Comparison of ENCODE assay signal across 8 cellular contexts in the genomic region with DNA sequence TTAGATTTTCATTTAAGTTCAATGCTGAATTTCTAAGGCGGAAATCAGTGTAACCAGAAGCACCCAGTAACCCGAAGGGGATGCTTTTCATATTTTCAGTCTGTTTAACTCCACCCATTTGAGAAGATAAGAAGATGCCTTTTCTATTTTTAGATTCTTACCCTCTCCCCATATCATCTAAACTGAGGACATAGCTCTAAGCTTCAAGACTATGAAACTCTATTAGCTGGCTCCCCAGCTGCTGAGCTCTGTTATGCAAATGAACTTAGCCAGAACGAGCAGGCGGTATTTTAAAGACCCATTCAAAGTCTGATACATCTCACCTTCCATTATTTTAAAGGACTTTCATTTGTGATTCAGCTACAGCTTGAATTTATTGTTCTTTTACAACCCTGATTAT. TPM values are rescaled to one million over a fixed set of nuclear protein-coding genes. Genes with fewer than 3 reads are reported as not detected.
A peak's percentile ranks its signal among the peaks of the same experiment; 100 is the strongest.
DNase-seq lines count a peak whose midpoint lies in the region; ATAC-seq, FAIRE-seq and TF ChIP-seq lines count a peak whose summit lies in the region.

No MANE protein-coding gene starts in this region.

- intact Hi-C loops in A673 (cut with micrococcal nuclease; ENCODE audit: unreplicated experiment) = no loop called here

- H4K91ac ChIP-seq in neuronal stem cell (ENCODE audit: low read depth, low read length, poor library complexity) = no peak overlapping the region

- H3K4me3 ChIP-seq in A673 (ENCODE audit: low read depth, low read length, poor library complexity, severe bottlenecking) = no peak overlapping the region
- no peak overlapping the region for H3K4me3 ChIP-seq in muscle layer of colon (ENCODE audit: low read depth in 1 of 2, low read length in 2 of 2)
- no peak overlapping the region for H3K4me3 ChIP-seq in neuronal stem cell (ENCODE audit: low read length in 2 of 2)

- H3K27ac ChIP-seq in A673 (ENCODE audit: low read depth, low read length, poor library complexity, severe bottlenecking) (no peak overlapping the region), muscle layer of colon (ENCODE audit: low read depth, low read length) (peak overlapping the region; percentile 84), neuronal stem cell (replicated peaks; ENCODE audit: low read length) (no peak overlapping the region)

- H3K23ac ChIP-seq in neuronal stem cell (ENCODE audit: low read depth, low read length, poor library complexity) = no peak overlapping the region

- peak; percentile 77 for ATAC-seq in HG03108 (IDR thresholded peaks at IDR 0.05; ENCODE audit: unreplicated experiment)
- peak; percentile 59 for ATAC-seq in activated naive CD8-positive, alpha-beta T cell treated with anti-CD3 and anti-CD28 coated beads, Interleukin-2, amount 50 U/mL, for 24 hours

- H2BK120ac ChIP-seq in neuronal stem cell (ENCODE audit: low read depth, low read length) = no peak overlapping the region

- CTCF ChIA-PET in A673 (lab: Charles Lee) = no interaction called here

- H3K4me1 Mint-ChIP-seq in activated naive CD8-positive, alpha-beta T cell treated with anti-CD3 and anti-CD28 coated beads, Interleukin-2, amount 50 U/mL, for 24 hours = peaks cover 94% of the 10 kb centered on the region

- H3K79me1 ChIP-seq in neuronal stem cell (ENCODE audit: low read depth, low read length) = peaks cover 7% of the 10 kb centered on the region

- peak overlapping the region; percentile 85 for H3K27ac Mint-ChIP-seq in activated naive CD8-positive, alpha-beta T cell treated with anti-CD3 and anti-CD28 coated beads, Interleukin-2, amount 50 U/mL, for 24 hours

- no peak overlapping the region for H3K14ac ChIP-seq in neuronal stem cell (ENCODE audit: low read length)

- H3K4me2 ChIP-seq in neuronal stem cell (ENCODE audit: insufficient read depth, low read length, poor library complexity, severe bottlenecking) = no peak overlapping the region

- H3K9ac ChIP-seq in muscle layer of colon (ENCODE audit: low read length) (no peak overlapping the region), neuronal stem cell (ENCODE audit: low read depth, low read length, poor library complexity) (no peak overlapping the region)

- H3K4me1 ChIP-seq in A673 (ENCODE audit: insufficient read depth, low read length, poor library complexity, severe bottlenecking) = peaks cover 14% of the 10 kb centered on the region
- peaks cover 90% of the 10 kb centered on the region for H3K4me1 ChIP-seq in muscle layer of colon (ENCODE audit: insufficient read depth, low read length)
- H3K4me1 ChIP-seq in neuronal stem cell (ENCODE audit: control insufficient read depth in 2 of 2, insufficient read depth in 1 of 2, low read depth in 1 of 2, low read length in 2 of 2) = peaks cover 24 to 47% of the 10 kb centered on the region in 2 donors

- no peak overlapping the region for H4K8ac ChIP-seq in neuronal stem cell (ENCODE audit: low read depth, low read length)

- no peak for TF ChIP-seq CTCF in A673 (conservative IDR thresholded peaks at IDR 0.05; ENCODE audit: low read depth, low read length)

- H3K18ac ChIP-seq in neuronal stem cell (ENCODE audit: low read length) = no peak overlapping the region

- H3K36me3 ChIP-seq in A673 (ENCODE audit: insufficient read depth, low read length, poor library complexity, severe bottlenecking) (no peaks in the 10 kb centered on the region), muscle layer of colon (ENCODE audit: insufficient read depth, low read length) (no peaks in the 10 kb centered on the region), neuronal stem cell (replicated peaks in 1 of 2; ENCODE audit: control insufficient read depth in 2 of 2, insufficient read depth in 2 of 2, low read length in 2 of 2) (peaks cover 3 to 56% of the 10 kb centered on the region in 2 donors)

- no peak overlapping the region for H2AFZ ChIP-seq in neuronal stem cell (ENCODE audit: low read length)

- peak; percentile 86 for FAIRE-seq in GM19239 (lab: Jason Lieb, UNC)

- POLR2A ChIA-PET in A673 (lab: Charles Lee; ENCODE audit: low non-redundant PET) = no interaction called here

- H2AK5ac ChIP-seq in neuronal stem cell (ENCODE audit: low read depth, low read length) = no peak overlapping the region

- H2BK15ac ChIP-seq in neuronal stem cell (ENCODE audit: low read length) = no peak overlapping the region

- no peak overlapping the region for H3K4ac ChIP-seq in neuronal stem cell (ENCODE audit: low read length)

- no CpG with 5 or more reads among the region's 4 CpGs for WGBS in neuronal stem cell (ENCODE audit: extremely low coverage in 2 of 2, insufficient read length in 2 of 2, insufficient replicate concordance in 1 of 2), 2 donors

- H3K36me3 Mint-ChIP-seq in activated naive CD8-positive, alpha-beta T cell treated with anti-CD3 and anti-CD28 coated beads, Interleukin-2, amount 50 U/mL, for 24 hours (ENCODE audit: low read depth) = peaks cover 25% of the 10 kb centered on the region

- peak overlapping the region; percentile 53 for H3K4me3 Mint-ChIP-seq in activated naive CD8-positive, alpha-beta T cell treated with anti-CD3 and anti-CD28 coated beads, Interleukin-2, amount 50 U/mL, for 24 hours

- DNase-seq in A673 (ENCODE audit: low spot score) (peak; percentile 35), GM19239 (ENCODE audit: insufficient read length, low spot score) (peak; percentile 65), mesenteric fat pad (ENCODE audit: low spot score) (no peak), neuronal stem cell (ENCODE audit: low spot score) (no peak), NCI-H128 (lab: John Stamatoyannopoulos, UW; ENCODE audit: unreplicated experiment) (no peak)
- DNase-seq in activated naive CD8-positive, alpha-beta T cell treated with anti-CD3 and anti-CD28 coated beads, Interleukin-2, amount 50 U/mL, for 24 hours = no peak

- H3K9me3 Mint-ChIP-seq in activated naive CD8-positive, alpha-beta T cell treated with anti-CD3 and anti-CD28 coated beads, Interleukin-2, amount 50 U/mL, for 24 hours = no peaks in the 10 kb centered on the region

- H3K27me3 Mint-ChIP-seq in activated naive CD8-positive, alpha-beta T cell treated with anti-CD3 and anti-CD28 coated beads, Interleukin-2, amount 50 U/mL, for 24 hours = no peaks in the 10 kb centered on the region

- no TSS peak for BruUV-seq in A673 (replicated peaks; lab: Mats Ljungman, UMichigan)

- H2BK12ac ChIP-seq in neuronal stem cell (ENCODE audit: low read length) = no peak overlapping the region

- H3K9me3 ChIP-seq in A673 (ENCODE audit: low read depth, low read length, poor library complexity, severe bottlenecking) = no peaks in the 10 kb centered on the region
- no peaks in the 10 kb centered on the region for H3K9me3 ChIP-seq in muscle layer of colon (ENCODE audit: low read length)
- H3K9me3 ChIP-seq in neuronal stem cell (replicated peaks in 1 of 2; ENCODE audit: control insufficient read depth in 2 of 2, insufficient read depth in 1 of 2, low read depth in 1 of 2, low read length in 2 of 2) = peaks cover 0 to 9% of the 10 kb centered on the region in 2 donors

- no peak overlapping the region for H2BK5ac ChIP-seq in neuronal stem cell (ENCODE audit: low read length)

- H3K27me3 ChIP-seq in A673 (replicated peaks; ENCODE audit: insufficient read depth, low read depth, low read length, poor library complexity) (no peaks in the 10 kb centered on the region), muscle layer of colon (ENCODE audit: control insufficient read depth in 1 of 2, insufficient read depth in 2 of 2, low read length in 2 of 2) (no peaks in the 10 kb centered on the region), neuronal stem cell (ENCODE audit: control insufficient read depth in 3 of 3, insufficient read depth in 3 of 3, low read depth in 1 of 3, low read length in 3 of 3) (no peaks in the 10 kb centered on the region)

RNA-seq across cellular contexts. Expression of a gene that starts 16.5 kb away (rescaled TPM):
- 12.2 TPM in 2 replicates for total RNA-seq in A673 (2021)
- total RNA-seq in mesenteric fat pad = 47.6 TPM
- polyA plus RNA-seq in neuronal stem cell (2013, experiment 1 of 2) = 32.1 TPM
- 31.5 TPM for polyA plus RNA-seq in neuronal stem cell (2013, experiment 2 of 2)

Comparison
In these comparisons a context has a peak if more than half of its experiments do, and no peak if none do; other contexts are left out.
1. DNase-seq: peak in A673 (single experiment) and GM19239 (single experiment); none in activated naive CD8-positive, alpha-beta T cell treated with anti-CD3 and anti-CD28 coated beads, Interleukin-2, amount 50 U/mL, for 24 hours (single experiment), mesenteric fat pad (single experiment), neuronal stem cell (single experiment) and NCI-H128 (single experiment).